In genomic region chr11:22302368-22302767, GRCh38 we compare ENCODE assay signal across 11 cellular contexts. TPM values are rescaled to one million over a fixed set of nuclear protein-coding genes. Genes with fewer than 3 reads are reported as not detected.
"Had no signal": no experiment of that assay in that cellular context is flagged by ENCODE, and none has a peak within 500 bp of the region (broad histone marks: within the 10 kb centered on the region; RNA-seq: fewer than 3 reads in every experiment).

No MANE protein-coding gene starts in this region.

- H3K9ac ChIP-seq: GM23248 had no signal

- H3K4me3 Mint-ChIP-seq: GM23338, H9, HFFc6 had no signal

- H3K4me3 ChIP-seq: GM23248, GM23338, HAP-1 had no signal

- H3K9me3 ChIP-seq: HAP-1 had no signal

- H3K4me1 Mint-ChIP-seq: GM23338, H9 had no signal

- H3K36me3 ChIP-seq: HAP-1 had no signal

- DNase-seq: GM23248, GOT3, H7, H9, HCEC 1CT, HFFc6 had no signal

- H3K27ac Mint-ChIP-seq: GM23338, H9, HFFc6 had no signal

- H3K4me2 ChIP-seq: GM23338 had no signal

- H3K9me3 Mint-ChIP-seq: GM23338, H9 had no signal

- H3K27ac ChIP-seq: GM23248 had no signal

- H2AFZ ChIP-seq: GM23248, GM23338 had no signal

- ATAC-seq: GM23338, HCT116 had no signal

- FAIRE-seq: H1, H54 had no signal

- H3K4me1 ChIP-seq: HAP-1 had no signal

RNA-seq across cellular contexts. Expression of gene SLC17A6, which starts 35.8 kb away (rescaled TPM):
- total RNA-seq: GM23248, H7, H9, HFFc6 had no signal
- polyA plus RNA-seq: GM23248 had no signal
